19 cellular contexts compared by ENCODE assay signal in the genomic region with DNA sequence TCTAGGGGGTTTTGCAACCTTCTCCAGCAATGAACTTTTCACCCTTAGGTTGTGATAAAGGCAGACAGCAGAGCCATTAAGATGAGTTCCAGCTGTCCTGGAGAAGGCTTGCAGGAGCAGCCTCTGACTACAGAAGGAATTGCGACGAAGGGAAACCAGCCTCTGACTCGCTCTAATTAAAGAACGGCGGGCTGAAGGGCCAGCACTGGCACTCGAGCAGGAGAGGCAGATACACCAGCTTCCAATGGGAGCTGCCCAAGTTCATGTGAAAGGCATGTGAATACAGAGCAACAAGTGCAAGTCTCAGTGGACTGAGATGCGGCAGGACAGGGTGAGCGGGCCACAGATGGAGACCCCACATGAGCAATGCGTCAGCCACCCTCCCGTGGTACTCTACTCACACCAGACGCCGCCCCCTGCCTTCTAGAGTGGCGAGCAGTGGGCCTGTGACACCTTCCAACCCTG. TPM values are rescaled to one million over a fixed set of nuclear protein-coding genes. Genes with fewer than 3 reads are reported as not detected.
A peak's percentile ranks its signal among the peaks of the same experiment; 100 is the strongest.
DNase-seq lines count a peak whose midpoint lies in the region; ATAC-seq and TF ChIP-seq lines count a peak whose summit lies in the region.
"Had no signal": no experiment of that assay in that cellular context is flagged by ENCODE, and none has a peak within 500 bp of the region (broad histone marks: within the 10 kb centered on the region; RNA-seq: fewer than 3 reads in every experiment).

No MANE protein-coding gene starts in this region.

- H2BK15ac ChIP-seq in neuronal stem cell (ENCODE audit: low read length) = no peak overlapping the region

- peak; percentile 67 for ATAC-seq in SK-N-SH treated with all-trans-retinoic acid at 6 μM for 48 hours
- no peak for ATAC-seq in HG02588 (IDR thresholded peaks at IDR 0.05; ENCODE audit: unreplicated experiment)
- ATAC-seq: Panc1 had no signal

- H3K4ac ChIP-seq in neuronal stem cell (ENCODE audit: low read length) = no peak overlapping the region

- peaks cover 72 to 98% of the 10 kb centered on the region in 2 donors for H3K36me3 ChIP-seq in neuronal stem cell (replicated peaks in 1 of 2; ENCODE audit: control insufficient read depth in 2 of 2, insufficient read depth in 2 of 2, low read length in 2 of 2)

- TF ChIP-seq CTCF in AG10803 (conservative IDR thresholded peaks at IDR 0.05; ENCODE audit: low read length) = no peak
- peak; percentile 13 for TF ChIP-seq CTCF in fibroblast of villous mesenchyme (IDR thresholded peaks at IDR 0.05; ENCODE audit: insufficient read depth, low read depth, low read length)

- no peak overlapping the region for H2BK120ac ChIP-seq in neuronal stem cell (ENCODE audit: low read depth, low read length)

- no peak overlapping the region for H3K18ac ChIP-seq in neuronal stem cell (ENCODE audit: low read length)

- H3K4me3 ChIP-seq in AG10803 (ENCODE audit: low read length) = no peak overlapping the region
- no peak overlapping the region for H3K4me3 ChIP-seq in fibroblast of villous mesenchyme (ENCODE audit: low read depth, low read length)
- H3K4me3 ChIP-seq in neuronal stem cell (ENCODE audit: low read length in 2 of 2) = peak overlapping the region in 1 of 2 donors; percentile 3
- H3K4me3 ChIP-seq: MG63 had no signal

- H4K8ac ChIP-seq in neuronal stem cell (ENCODE audit: low read depth, low read length) = no peak overlapping the region

- H3K9me3 ChIP-seq in neuronal stem cell (replicated peaks in 1 of 2; ENCODE audit: control insufficient read depth in 2 of 2, insufficient read depth in 1 of 2, low read depth in 1 of 2, low read length in 2 of 2) = no peaks in the 10 kb centered on the region
- H3K9me3 ChIP-seq: MG63 had no signal

- H3K4me2 ChIP-seq in neuronal stem cell (ENCODE audit: insufficient read depth, low read length, poor library complexity, severe bottlenecking) = no peak overlapping the region

- peaks cover 16% of the 10 kb centered on the region for H3K79me1 ChIP-seq in neuronal stem cell (ENCODE audit: low read depth, low read length)

- H2AK5ac ChIP-seq in neuronal stem cell (ENCODE audit: low read depth, low read length) = no peak overlapping the region

- no peaks in the 10 kb centered on the region for H3K4me1 ChIP-seq in neuronal stem cell (ENCODE audit: control insufficient read depth in 2 of 2, insufficient read depth in 1 of 2, low read depth in 1 of 2, low read length in 2 of 2)

- no peak overlapping the region for H3K9ac ChIP-seq in neuronal stem cell (ENCODE audit: low read depth, low read length, poor library complexity)

- H3K27me3 ChIP-seq in neuronal stem cell (ENCODE audit: control insufficient read depth in 3 of 3, insufficient read depth in 3 of 3, low read depth in 1 of 3, low read length in 3 of 3) = no peaks in the 10 kb centered on the region
- H3K27me3 ChIP-seq: MG63 had no signal

- no peak overlapping the region for H3K27ac ChIP-seq in neuronal stem cell (replicated peaks; ENCODE audit: low read length)

- WGBS in neuronal stem cell (ENCODE audit: extremely low coverage in 2 of 2, insufficient read length in 2 of 2, insufficient replicate concordance in 1 of 2), 2 donors = no CpG with 5 or more reads among the region's 13 CpGs

- H3K14ac ChIP-seq in neuronal stem cell (ENCODE audit: low read length) = peak overlapping the region; percentile 57

- DNase-seq in AG10803 (ENCODE audit: low read depth) (peak; percentile 75), fibroblast of villous mesenchyme (ENCODE audit: low read depth) (peak; percentile 99), neuronal stem cell (ENCODE audit: low spot score) (no peak), kidney glomerular epithelial cell (lab: John Stamatoyannopoulos, UW) (no peak), SW480 (ENCODE audit: low spot score) (no peak), NCI-H748 (lab: John Stamatoyannopoulos, UW; ENCODE audit: unreplicated experiment) (no peak)
- DNase-seq: activated naive CD4-positive, alpha-beta T cell treated with Interleukin-2 at 50 U/mL for 16 hours; dermis blood vessel endothelial cell; DND-41; GOT3; MG63; NCI-H446 treated with DMSO at 0.1 percent for 48 hours; stimulated activated CD8-positive, alpha-beta memory T cell treated with anti-CD3 and anti-CD28 coated beads, Interleukin-4, amount 100 ng/mL, for 48 hours had no signal

- no peak overlapping the region for H2BK12ac ChIP-seq in neuronal stem cell (ENCODE audit: low read length)

- no peak overlapping the region for H2AFZ ChIP-seq in neuronal stem cell (ENCODE audit: low read length)

- H4K91ac ChIP-seq in neuronal stem cell (ENCODE audit: low read depth, low read length, poor library complexity) = no peak overlapping the region

- H2BK5ac ChIP-seq in neuronal stem cell (ENCODE audit: low read length) = no peak overlapping the region

- H3K23ac ChIP-seq in neuronal stem cell (ENCODE audit: low read depth, low read length, poor library complexity) = peak overlapping the region; percentile 30

TF ChIP-seq in SK-N-SH treated with all-trans-retinoic acid at 6 μM for 48 hours, 23 proteins besides CTCF, POLR2A, EP300 and RAD21:
- TF ChIP-seq ESRRG (CRISPR knock-in tag; IDR thresholded peaks at IDR 0.05) (no peak), ARNTL (CRISPR knock-in tag; IDR thresholded peaks at IDR 0.05; ENCODE audit: borderline replicate concordance, low read depth) (no peak), ISL1 (CRISPR knock-in tag; IDR thresholded peaks at IDR 0.05) (0 out of 2 replicates have a peak, but pooled peaks have one; percentile 30)

RNA-seq across cellular contexts. Expression of a gene that starts 15.7 kb away (rescaled TPM):
- 59.9 and 74.7 TPM in 2 replicates for total RNA-seq in fibroblast of villous mesenchyme
- 122 TPM for polyA plus RNA-seq in neuronal stem cell (2013, experiment 1 of 2)
- polyA plus RNA-seq in neuronal stem cell (2013, experiment 2 of 2) = 124 TPM

RNA-seq across cellular contexts. Expression of a gene that starts 51.8 kb away (rescaled TPM):
- not detected in 2 replicates for total RNA-seq in fibroblast of villous mesenchyme
- not detected for polyA plus RNA-seq in neuronal stem cell (2013, experiment 1 of 2)
- not detected for polyA plus RNA-seq in neuronal stem cell (2013, experiment 2 of 2)
- total RNA-seq: dermis blood vessel endothelial cell, lower leg skin, omental fat pad had no signal
- polyA plus RNA-seq: BJ had no signal

Comparison
In these comparisons a context has a peak if more than half of its experiments do, and no peak if none do; other contexts are left out.
1. DNase-seq: peak in AG10803 (single experiment) and fibroblast of villous mesenchyme (single experiment); none in neuronal stem cell (single experiment), kidney glomerular epithelial cell (single experiment), SW480 (single experiment) and NCI-H748 (single experiment).